In the genomic region with DNA sequence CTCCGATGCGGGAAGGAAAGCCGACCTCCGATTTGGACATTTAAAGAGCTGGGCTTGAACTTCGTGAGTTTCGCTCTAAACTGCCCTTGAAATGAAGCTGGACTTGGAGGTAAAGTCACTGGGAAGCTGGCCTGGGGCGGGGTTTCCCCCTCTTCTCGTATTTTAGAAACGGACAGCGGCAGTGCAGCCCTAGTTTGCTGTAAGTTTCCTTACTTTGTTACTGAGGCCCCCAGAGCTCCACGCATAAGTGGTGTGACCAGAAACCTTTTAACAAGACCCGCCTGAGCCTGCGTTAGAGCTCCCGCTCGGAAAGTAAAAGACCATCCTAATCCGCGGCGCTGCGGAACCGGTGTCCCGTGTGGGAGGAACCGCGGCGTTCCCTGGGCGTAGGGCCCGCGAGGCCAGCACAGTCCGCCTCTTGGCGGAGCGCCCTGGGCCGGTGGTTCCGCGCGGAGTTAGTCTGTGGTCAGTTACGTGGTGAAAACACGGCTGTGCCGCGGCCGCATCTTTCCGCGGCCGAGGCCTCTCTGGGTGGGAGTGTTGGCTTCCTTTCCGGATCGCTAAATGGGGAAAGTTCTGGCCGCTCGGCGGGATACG, we compare ENCODE assay signal across 8 cellular contexts. TPM values are rescaled to one million over a fixed set of nuclear protein-coding genes. Genes with fewer than 3 reads are reported as not detected.
DNase-seq lines count a peak whose midpoint lies in the region; ATAC-seq and TF ChIP-seq lines count a peak whose summit lies in the region.

No MANE protein-coding gene starts in this region.

- H3K27ac Mint-ChIP-seq in Calu3 (ENCODE audit: unreplicated experiment): peak overlapping the region; percentile 55
- H3K27ac Mint-ChIP-seq in endodermal cell: peak overlapping the region; percentile 35
- H3K27ac Mint-ChIP-seq in memory B cell: no peak overlapping the region

- TF ChIP-seq CTCF in Calu3 (IDR thresholded peaks at IDR 0.05; ENCODE audit: unreplicated experiment) (no peak), endodermal cell (conservative IDR thresholded peaks at IDR 0.05) (no peak)

- TSS peak; percentile 59 for BruUV-seq in Calu3 (replicated peaks; lab: Mats Ljungman, UMichigan)

- no peaks in the 10 kb centered on the region for H3K27me3 Mint-ChIP-seq in Calu3 (ENCODE audit: unreplicated experiment)
- H3K27me3 Mint-ChIP-seq in endodermal cell (ENCODE audit: insufficient read depth): peaks cover 3% of the 10 kb centered on the region
- H3K27me3 Mint-ChIP-seq in memory B cell: peaks cover 35% of the 10 kb centered on the region

- WGBS in endodermal cell (ENCODE audit: insufficient coverage in 1 of 2, insufficient read length in 1 of 2), 2 experiments: 5 to 10% methylated on average over 41 to 48 of the region's 48 CpGs

- DNase-seq in Calu3 (peak; percentile 59), HuH-7.5 (ENCODE audit: low spot score) (peak; percentile 8), endodermal cell (peak; percentile 78), memory B cell (ENCODE audit: low spot score in 2 of 2) (peak in 1 of 2 donors; percentile 39), NCI-H2196 treated with DMSO at 0.1 percent for 48 hours (lab: John Stamatoyannopoulos, UW; ENCODE audit: unreplicated experiment) (no peak)

- H3K27me3 ChIP-seq in endodermal cell (ENCODE audit: control insufficient read depth, insufficient read depth, low read length, poor library complexity, severe bottlenecking): no peaks in the 10 kb centered on the region
- no peaks in the 10 kb centered on the region for H3K27me3 ChIP-seq in subcutaneous abdominal adipose tissue (ENCODE audit: control insufficient read depth in 5 of 5, insufficient read depth in 4 of 5, low read length in 5 of 5)

- H3K9me3 Mint-ChIP-seq in Calu3 (ENCODE audit: low read depth, unreplicated experiment): no peaks in the 10 kb centered on the region
- no peaks in the 10 kb centered on the region for H3K9me3 Mint-ChIP-seq in endodermal cell
- no peaks in the 10 kb centered on the region for H3K9me3 Mint-ChIP-seq in memory B cell

- peak; percentile 37 to 55 for ATAC-seq in activated CD4-positive, CD25-positive, alpha-beta regulatory T cell treated with anti-CD3 and anti-CD28 coated beads, Interleukin-2, amount 50 U/mL, for 24 hours
- ATAC-seq in memory B cell (ENCODE audit: low read depth) (peak; percentile 43), GM19324 (IDR thresholded peaks at IDR 0.05; ENCODE audit: low FRiP score, unreplicated experiment) (no peak)

- peak overlapping the region; percentile 47 for H3K9ac ChIP-seq in endodermal cell (ENCODE audit: extremely low read depth, low read length, poor library complexity, severe bottlenecking)
- peak overlapping the region; percentile 79 to 95 (median 90) for H3K9ac ChIP-seq in subcutaneous abdominal adipose tissue (ENCODE audit: low read length in 5 of 5)

- H3K36me3 ChIP-seq in endodermal cell (ENCODE audit: control insufficient read depth, insufficient read depth, low read length): peaks cover 22% of the 10 kb centered on the region
- H3K36me3 ChIP-seq in subcutaneous abdominal adipose tissue (ENCODE audit: control insufficient read depth in 5 of 5, insufficient read depth in 5 of 5, low read length in 5 of 5): no peaks in the 10 kb centered on the region

- H3K4me1 ChIP-seq in endodermal cell (ENCODE audit: control insufficient read depth, insufficient read depth, low read length) (peaks cover 10% of the 10 kb centered on the region), subcutaneous abdominal adipose tissue (ENCODE audit: control insufficient read depth in 5 of 5, insufficient read depth in 5 of 5, low read length in 5 of 5) (peaks cover 0 to 18% (median 12%) of the 10 kb centered on the region in 5 donors)

- H3K4me1 Mint-ChIP-seq in Calu3 (ENCODE audit: low read depth, unreplicated experiment) (peaks cover 32% of the 10 kb centered on the region), endodermal cell (peaks cover 31% of the 10 kb centered on the region), memory B cell (peaks cover 5% of the 10 kb centered on the region)

- peak overlapping the region; percentile 79 for H3K4me3 ChIP-seq in endodermal cell (ENCODE audit: low read length)
- peak overlapping the region; percentile 73 to 92 (median 87) for H3K4me3 ChIP-seq in subcutaneous abdominal adipose tissue (ENCODE audit: low read depth in 1 of 5, low read length in 5 of 5)

- H3K36me3 Mint-ChIP-seq in Calu3 (ENCODE audit: insufficient read depth, unreplicated experiment) (peaks cover 46% of the 10 kb centered on the region), endodermal cell (ENCODE audit: low read depth) (peaks cover 19% of the 10 kb centered on the region), memory B cell (peaks cover 3% of the 10 kb centered on the region)

- intact Hi-C loops in Calu3 (cut with micrococcal nuclease; ENCODE audit: unreplicated experiment): loop anchor here (2.0 to 10.0 kb wide), 2 partner anchors 69 to 129 kb away; no protein-coding TSS in a partner anchor

- H3K27ac ChIP-seq in endodermal cell (ENCODE audit: low read depth, low read length) (peak overlapping the region; percentile 79), subcutaneous abdominal adipose tissue (ENCODE audit: low read depth, low read length) (peak overlapping the region; percentile 89)

- CTCF ChIA-PET in Calu3 (lab: Charles Lee): interaction anchor here (0.7 to 3.7 kb wide), 8 partner anchors 7 to 129 kb away, joined by 3 to 18 read pairs (median 4); no protein-coding TSS in a partner anchor

- peak overlapping the region; percentile 84 for H3K4me3 Mint-ChIP-seq in Calu3 (ENCODE audit: low read depth, unreplicated experiment)
- H3K4me3 Mint-ChIP-seq in endodermal cell: peak overlapping the region; percentile 76
- H3K4me3 Mint-ChIP-seq in memory B cell: peak overlapping the region; percentile 74

- no peaks in the 10 kb centered on the region for H3K9me3 ChIP-seq in endodermal cell (ENCODE audit: control insufficient read depth, low read length)
- H3K9me3 ChIP-seq in subcutaneous abdominal adipose tissue (ENCODE audit: control insufficient read depth in 5 of 5, low read length in 5 of 5): no peaks in the 10 kb centered on the region

RNA-seq across cellular contexts. Expression of gene B3GNT5, which starts 0.4 kb away (rescaled TPM):
- 42.9 and 43.6 TPM in 2 replicates for total RNA-seq in Calu3 (2022)
- 10 to 100 TPM; 10.5 to 18.0 TPM for total RNA-seq in endodermal cell
- polyA plus RNA-seq in endodermal cell (2013, experiment 1 of 2): 31.3 TPM
- 31.5 TPM for polyA plus RNA-seq in endodermal cell (2013, experiment 2 of 2)
